Comparison of ENCODE assay signal across 1 cellular context in genomic region chr15:69719527-69719926, GRCh38.
A peak's percentile ranks its signal among the peaks of the same experiment; 100 is the strongest.
TF ChIP-seq lines count a peak whose summit lies in the region.

No MANE protein-coding gene starts in this region.

TF ChIP-seq in K562, 482 proteins besides CTCF, POLR2A, EP300 and RAD21 (continued from another document):
- TF ChIP-seq CHD7 (IDR thresholded peaks at IDR 0.05; ENCODE audit: low read depth, low read length): no peak
- TF ChIP-seq SMAD1 (IDR thresholded peaks at IDR 0.05; ENCODE audit: low read depth, low read length, partially characterized antibody): no peak
- TF ChIP-seq ZNF253 (CRISPR knock-in tag; conservative IDR thresholded peaks at IDR 0.05): no peak
- peak; percentile 34; the same call in 1 of the 2 replicates for TF ChIP-seq ZNF263 (CRISPR knock-in tag; IDR thresholded peaks at IDR 0.05; ENCODE audit: borderline replicate concordance)
- no peak for TF ChIP-seq NFYB (IDR thresholded peaks at IDR 0.05; ENCODE audit: extremely low read depth, insufficient read length)
- no peak for TF ChIP-seq ZEB2 (IDR thresholded peaks at IDR 0.05)
- TF ChIP-seq CREBBP (IDR thresholded peaks at IDR 0.05; ENCODE audit: low read depth, low read length): no peak
- TF ChIP-seq ZNF184 (CRISPR knock-in tag; IDR thresholded peaks at IDR 0.05): no peak
